Comparison of ENCODE assay signal across 31 cellular contexts in the genomic region with DNA sequence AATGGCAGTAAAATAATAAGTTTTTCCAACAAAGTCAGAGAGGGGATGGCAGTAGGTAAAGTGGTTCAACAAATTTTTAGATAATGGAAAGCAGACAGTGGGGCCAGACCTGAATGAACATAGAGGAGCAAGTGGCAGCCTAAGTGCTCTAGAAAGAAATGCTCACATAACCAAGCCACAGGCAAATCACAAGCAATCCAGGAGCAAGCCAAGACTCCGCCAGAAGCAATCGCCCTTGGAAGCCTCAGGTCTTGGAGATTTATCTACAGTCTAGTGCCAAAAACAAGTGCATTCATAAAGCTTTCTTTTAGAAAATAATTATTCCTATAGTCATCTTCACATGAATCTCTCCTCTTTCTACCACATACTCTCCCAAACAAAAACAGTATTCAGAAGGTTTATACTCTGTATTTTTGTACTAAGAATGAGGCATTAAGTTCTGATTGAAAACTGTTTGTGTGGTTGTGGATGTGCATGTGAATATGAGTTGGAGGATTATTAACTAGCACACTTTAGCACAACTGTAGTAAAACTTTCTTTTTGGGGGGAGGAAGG.
"Had no signal": no experiment of that assay in that cellular context is flagged by ENCODE, and none has a peak within 500 bp of the region (broad histone marks: within the 10 kb centered on the region; RNA-seq: fewer than 3 reads in every experiment).

No MANE protein-coding gene starts in this region.

- H3K4me3 ChIP-seq: lower lobe of right lung, neural progenitor cell, pancreas, prostate gland, skin epidermis, stomach, testis, thyroid gland, transverse colon, upper lobe of left lung, vagina had no signal

- H3K9me3 ChIP-seq: lower lobe of right lung, pancreas, prostate gland, testis, thyroid gland, upper lobe of left lung, vagina had no signal

- H3K27me3 ChIP-seq: neural progenitor cell, pancreas, stomach, testis, thyroid gland, transverse colon, upper lobe of left lung, vagina had no signal

- ATAC-seq: left cardiac atrium; left lobe of liver; left ventricle myocardium superior; lower lobe of right lung; natural killer cell; pancreas; right cardiac atrium; sciatic nerve; stimulated activated naive B cell treated with anti-CD40 and anti-IgM and Interleukin-4, amounts not matched to agents 10 μg/mL and 1 μg/mL and 100 μg/mL, for 72 hours; stimulated activated naive CD8-positive, alpha-beta T cell treated with anti-CD3 and anti-CD28 coated beads, Interleukin-15, Interleukin-2, amounts not matched to agents 100 U/mL and 50 U/mL, for 24 hours had no signal

- H3K36me3 ChIP-seq: lower lobe of right lung, neural progenitor cell, pancreas, prostate gland, stomach, thyroid gland, transverse colon, upper lobe of left lung, vagina had no signal

- DNase-seq: hippocampal formation; kidney glomerular epithelial cell; left cardiac atrium; left ventricle myocardium superior; lower lobe of right lung; mammary epithelial cell; mesendoderm; naive B cell; natural killer cell; nephron progenitor cell; pancreas; posterior cingulate gyrus; retina; right cardiac atrium; stimulated activated CD4-positive, alpha-beta T cell treated with anti-CD3 and anti-CD28 coated beads, Interleukin-12 subunit alpha, Interleukin-12 subunit beta, amount 100 ng/mL, for 4 hours; stimulated activated CD4-positive, alpha-beta T cell treated with anti-CD3 and anti-CD28 coated beads, Interleukin-15, amount 100 ng/mL, for 24 hours; stimulated activated CD4-positive, alpha-beta T cell treated with anti-CD3 and anti-CD28 coated beads, Interleukin-2, amount 100 ng/mL, for 24 hours; stimulated activated CD4-positive, alpha-beta T cell treated with anti-CD3 and anti-CD28 coated beads, Interleukin-4, amount 100 ng/mL, for 1 hour; stimulated activated naive B cell treated with anti-CD40 and anti-IgM and Interleukin-4, amounts not matched to agents 10 μg/mL and 1 μg/mL and 100 μg/mL, for 72 hours; stimulated activated naive CD8-positive, alpha-beta T cell treated with anti-CD3 and anti-CD28 coated beads, Interleukin-15, Interleukin-2, amounts not matched to agents 100 U/mL and 50 U/mL, for 24 hours; stomach; testis; thyroid gland; transverse colon; upper lobe of left lung had no signal

- H3K4me1 ChIP-seq: lower lobe of right lung, neural progenitor cell, pancreas, prostate gland, stomach, testis, thyroid gland, transverse colon, upper lobe of left lung, vagina had no signal

- H3K27ac ChIP-seq: lower lobe of right lung, neural progenitor cell, pancreas, prostate gland, skin epidermis, stomach, testis, thyroid gland, transverse colon, upper lobe of left lung, vagina had no signal
